Comparison of ENCODE assay signal across 8 cellular contexts in genomic region chr16:1771072-1771863, GRCh38. TPM values are rescaled to one million over a fixed set of nuclear protein-coding genes. Genes with fewer than 3 reads are reported as not detected.
A peak's percentile ranks its signal among the peaks of the same experiment; 100 is the strongest.
DNase-seq lines count a peak whose midpoint lies in the region; ATAC-seq, FAIRE-seq and TF ChIP-seq lines count a peak whose summit lies in the region.

Gene NME3 (minus strand): TSS chr16:1771543. CDS start chr16:1771534, 9 bp downstream.

- in situ Hi-C loops in GM13976 (cut with MboI; ENCODE audit: low sequenced_read_pairs, unreplicated experiment), result no loop called here

- TF ChIP-seq CTCF in GM13976 (IDR thresholded peaks at IDR 0.05; ENCODE audit: borderline replicate concordance, control extremely low read depth, extremely low read depth, insufficient read depth, missing control alignments) (no peak), keratinocyte (optimal IDR thresholded peaks at IDR 0.05 in 1 of 3, IDR thresholded peaks at IDR 0.05 in 1 of 3, conservative IDR thresholded peaks at IDR 0.05 in 1 of 3; ENCODE audit: extremely low read depth in 1 of 3, insufficient read depth in 2 of 3, low read length in 3 of 3) (no peak)

- peak within 1 kb of the TSS; percentile 79 for H3K4me3 ChIP-seq in MG63
- H3K4me3 ChIP-seq in keratinocyte (ENCODE audit: control insufficient read depth in 2 of 3, extremely low read depth in 1 of 3, insufficient read depth in 2 of 3, low read depth in 1 of 3, low read length in 3 of 3), result peak within 1 kb of the TSS; percentile 73 to 75 (median 73)

- peak within 1 kb of the TSS; percentile 99 for H3K4me2 ChIP-seq in keratinocyte (ENCODE audit: control insufficient read depth, extremely low read depth, insufficient read depth, low read depth, low read length)

- no peaks in the 10 kb centered on the region for H3K27me3 Mint-ChIP-seq in central memory CD8-positive, alpha-beta T cell

- H3K4me1 ChIP-seq in keratinocyte (ENCODE audit: control insufficient read depth, extremely low read depth, insufficient read depth, low read length), result peaks cover 22% of the 10 kb centered on the region

- H3K27me3 ChIP-seq in MG63 (no peaks in the 10 kb centered on the region), keratinocyte (ENCODE audit: control insufficient read depth, extremely low read depth, insufficient read depth, low read length) (no peaks in the 10 kb centered on the region)

- H3K4me1 Mint-ChIP-seq in central memory CD8-positive, alpha-beta T cell, result peaks cover 14% of the 10 kb centered on the region

- H3K9me3 Mint-ChIP-seq in central memory CD8-positive, alpha-beta T cell, result no peaks in the 10 kb centered on the region

- peaks cover 2% of the 10 kb centered on the region for H4K20me1 ChIP-seq in keratinocyte (ENCODE audit: control insufficient read depth, extremely low read depth, insufficient read depth, low read length)

- H3K36me3 ChIP-seq in MG63 (peaks cover 65% of the 10 kb centered on the region), keratinocyte (ENCODE audit: control insufficient read depth in 2 of 2, extremely low read depth in 1 of 2, insufficient read depth in 2 of 2, low read length in 2 of 2) (peaks cover 3 to 11% of the 10 kb centered on the region in 2 experiments)

- peak within 1 kb of the TSS; percentile 99 for H3K4me3 Mint-ChIP-seq in central memory CD8-positive, alpha-beta T cell

- dilution Hi-C loops in keratinocyte (cut with MboI; ENCODE audit: extremely low pct_ligation_motif_present, low sequenced_read_pairs), result no loop called here

- DNase-seq in GM13976 (ENCODE audit: low spot score), result peak; percentile 91
- DNase-seq in MG63, result no peak
- DNase-seq in activated CD4-positive, CD25-positive, alpha-beta regulatory T cell treated with anti-CD3 and anti-CD28 coated beads, Interleukin-2, amount 50 U/mL, for 72 hours, result peak; percentile 86
- DNase-seq in central memory CD8-positive, alpha-beta T cell (ENCODE audit: low spot score in 2 of 2), result peak; percentile 61 to 63
- no peak for DNase-seq in keratinocyte (ENCODE audit: low read depth, low spot score)
- DNase-seq in stimulated activated CD4-positive, alpha-beta T cell treated with anti-CD3 and anti-CD28 coated beads, Interleukin-12 subunit alpha, Interleukin-12 subunit beta, amount 100 ng/mL, for 48 hours (ENCODE audit: low read depth in 2 of 3, low spot score in 1 of 3), result peak; percentile 54 to 79 (median 77)
- DNase-seq in cerebellar nuclear complex (lab: John Stamatoyannopoulos, UW), result no peak

- peaks cover 27% of the 10 kb centered on the region for H3K36me3 Mint-ChIP-seq in central memory CD8-positive, alpha-beta T cell (ENCODE audit: insufficient read depth)

- ATAC-seq in central memory CD8-positive, alpha-beta T cell (replicated peaks; ENCODE audit: extremely low read depth, poor library complexity, severe bottlenecking), result peak; percentile 54
- no peak for ATAC-seq in GM21717 (IDR thresholded peaks at IDR 0.05; ENCODE audit: unreplicated experiment)

- H3K27ac Mint-ChIP-seq in central memory CD8-positive, alpha-beta T cell (ENCODE audit: low read depth), result peak within 1 kb of the TSS; percentile 94

- no peaks in the 10 kb centered on the region for H3K9me3 ChIP-seq in MG63
- no peaks in the 10 kb centered on the region for H3K9me3 ChIP-seq in keratinocyte (ENCODE audit: control insufficient read depth, low read depth, low read length)

- no peaks in the 10 kb centered on the region for H3K9me1 ChIP-seq in keratinocyte (ENCODE audit: control insufficient read depth, extremely low read depth, insufficient read depth, low read length)

- H3K27ac ChIP-seq in keratinocyte (ENCODE audit: control insufficient read depth, insufficient read depth, low read length), result peak within 1 kb of the TSS; percentile 76

- peak within 1 kb of the TSS; percentile 81 for H3K9ac ChIP-seq in keratinocyte (ENCODE audit: control insufficient read depth, extremely low read depth, insufficient read depth, low read length)

- peaks cover 32% of the 10 kb centered on the region for H3K79me2 ChIP-seq in keratinocyte (ENCODE audit: control insufficient read depth, insufficient read depth, low read length)

- H2AFZ ChIP-seq in keratinocyte (ENCODE audit: control insufficient read depth, low read length), result no peak within 1 kb of the TSS

- FAIRE-seq in keratinocyte (lab: Jason Lieb, UNC), result no peak

RNA-seq across cellular contexts. Expression of gene NME3, which starts in this region (rescaled TPM):
- 0.46 TPM in 1 of 2 replicates, not detected in the other for total RNA-seq in MG63 (2014; rRNA removed; shearing (Covaris generic); ENCODE audit: low replicate concordance)
- polyA plus RNA-seq in keratinocyte, result 9.8 to 32.7 TPM (median 10.1 TPM) in 3 replicates
- 23.5 TPM for polyA plus RNA-seq in keratinocyte (2011; ENCODE audit: low read depth)
- polyA plus RNA-seq in keratinocyte (2011; cell fraction: cytosol; rRNA removed), result 5.8 and 20.4 TPM in 2 replicates
- polyA plus RNA-seq in keratinocyte (2011; cell fraction: nucleus; rRNA removed), result 32.0 and 47.3 TPM in 2 replicates
- polyA plus RNA-seq in keratinocyte (2012; ENCODE audit: low replicate concordance), result 22.5 and 26.7 TPM in 2 replicates
- polyA minus RNA-seq in keratinocyte, result 2.3 to 4.5 TPM (median 2.5 TPM) in 3 replicates
- 34.9 TPM for polyA minus RNA-seq in keratinocyte (2011; cell fraction: cytosol; rRNA and poly(A)+ RNA removed)
- polyA minus RNA-seq in keratinocyte (2011; cell fraction: nucleus; rRNA and poly(A)+ RNA removed), result 5.4 and 9.2 TPM in 2 replicates

Comparison
In these comparisons a context has a peak if more than half of its experiments do, and no peak if none do; other contexts are left out.
1. DNase-seq: peak in GM13976 (single experiment), activated CD4-positive, CD25-positive, alpha-beta regulatory T cell treated with anti-CD3 and anti-CD28 coated beads, Interleukin-2, amount 50 U/mL, for 72 hours (single experiment), central memory CD8-positive, alpha-beta T cell (2 of 2) and stimulated activated CD4-positive, alpha-beta T cell treated with anti-CD3 and anti-CD28 coated beads, Interleukin-12 subunit alpha, Interleukin-12 subunit beta, amount 100 ng/mL, for 48 hours (3 of 3); none in MG63 (single experiment), keratinocyte (single experiment) and cerebellar nuclear complex (0 of 2).